ENCODE assay signal across 23 cellular contexts in the genomic region with DNA sequence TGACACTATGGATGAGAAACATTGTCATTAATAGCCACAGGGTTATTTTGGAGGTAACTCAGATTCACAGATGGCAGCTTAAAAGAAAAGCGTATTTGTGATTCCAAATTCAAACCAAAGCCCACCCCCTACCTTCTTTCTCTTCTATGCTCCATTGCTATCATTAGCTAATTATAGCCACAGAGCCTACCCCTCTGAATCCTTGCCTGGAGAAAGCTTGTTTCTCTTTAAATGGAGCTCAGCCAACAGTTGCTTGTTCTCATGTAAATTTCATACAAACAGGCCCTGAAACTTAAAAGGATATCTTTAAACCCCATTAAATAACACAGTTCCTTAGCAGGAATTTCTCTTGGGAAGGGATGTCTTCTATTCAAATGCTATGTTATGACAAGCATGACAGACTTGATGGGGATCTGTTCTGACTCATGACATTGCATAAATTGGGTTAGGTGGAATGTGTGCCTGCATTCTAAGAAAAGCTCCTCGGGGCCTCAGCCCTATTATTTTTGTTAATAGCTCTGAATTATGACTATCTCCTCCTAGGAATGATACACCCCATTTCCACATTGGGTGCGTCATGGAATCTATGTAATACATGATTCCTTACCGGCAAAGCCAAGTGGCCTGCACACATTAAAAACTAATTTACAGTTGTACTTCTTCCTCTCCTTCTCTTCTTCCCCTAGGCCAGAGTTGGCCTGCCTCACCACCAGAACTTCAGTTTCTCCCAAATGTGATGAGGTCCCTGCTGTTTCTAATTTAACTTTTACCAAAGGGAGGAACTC.
DNase-seq lines count a peak whose midpoint lies in the region; ATAC-seq and TF ChIP-seq lines count a peak whose summit lies in the region.
"Had no signal": no experiment of that assay in that cellular context is flagged by ENCODE, and none has a peak within 500 bp of the region (broad histone marks: within the 10 kb centered on the region; RNA-seq: fewer than 3 reads in every experiment).

No MANE protein-coding gene starts in this region.

- TF ChIP-seq CTCF in hepatocyte (IDR thresholded peaks at IDR 0.05; ENCODE audit: poor library complexity): no peak

- 54% methylated on average over 4 of the region's 4 CpGs for WGBS in hepatocyte (ENCODE audit: low lambda C conversion rate, missing lambda C conversion rate)

- H2AFZ ChIP-seq in hepatocyte: no peak overlapping the region
- H2AFZ ChIP-seq: neural progenitor cell had no signal

- no peaks in the 10 kb centered on the region for H3K9me2 ChIP-seq in hepatocyte (replicated peaks; ENCODE audit: insufficient read depth)

- DNase-seq in HCEC 1CT: peak; percentile 31
- DNase-seq in T1000 (lab: John Stamatoyannopoulos, UW): peak; percentile 68
- DNase-seq in hepatocyte (ENCODE audit: low spot score): peak; percentile 28
- DNase-seq in retina: peak; percentile 32
- DNase-seq in left ventricle myocardium superior: no peak
- no peak for DNase-seq in stimulated activated CD4-positive, alpha-beta T cell treated with anti-CD3 and anti-CD28 coated beads, Interleukin-12 subunit alpha, Interleukin-12 subunit beta, amount 100 ng/mL, for 4 hours
- no peak for DNase-seq in islet precursor cell
- DNase-seq: activated CD4-positive, alpha-beta T cell treated with anti-CD3 and anti-CD28 coated beads, Interleukin-2, amount 10 ng/mL, durations not matched to agents 7 days and 5 days; COR-L47; DND-41; IMR-90; left colon; NCI-H524 treated with DMSO at 0.1 percent for 48 hours; SIG-M5; small intestine; stimulated activated CD4-positive, alpha-beta T cell treated with anti-CD3 and anti-CD28 coated beads, Interleukin-4, amount 100 ng/mL, for 24 hours; stomach; T-helper 1 cell had no signal

- ATAC-seq in left ventricle myocardium superior (no peak), GM21360 (IDR thresholded peaks at IDR 0.05; ENCODE audit: unreplicated experiment) (no peak)
- ATAC-seq: gastroesophageal sphincter, HCT116, left colon had no signal

- peaks cover 4% of the 10 kb centered on the region for H3K4me1 ChIP-seq in hepatocyte (ENCODE audit: insufficient read depth)
- H3K4me1 ChIP-seq: gastroesophageal sphincter had no signal

- peak overlapping the region; percentile 73 for H3K27ac ChIP-seq in hepatocyte
- H3K27ac ChIP-seq: epithelial cell of prostate, gastroesophageal sphincter, neural progenitor cell had no signal

- no peaks in the 10 kb centered on the region for H3K79me2 ChIP-seq in hepatocyte

- no peaks in the 10 kb centered on the region for H3K36me3 ChIP-seq in hepatocyte (replicated peaks; ENCODE audit: insufficient read depth, low read depth)
- H3K36me3 ChIP-seq: gastroesophageal sphincter, neural progenitor cell, stomach had no signal

- no peak overlapping the region for H3K4me3 ChIP-seq in hepatocyte
- H3K4me3 ChIP-seq: gastroesophageal sphincter, neural progenitor cell, stomach had no signal

- intact Hi-C loops in left ventricle myocardium superior (cut with micrococcal nuclease): no loop called here

- H3K9me3 ChIP-seq in hepatocyte (ENCODE audit: low read depth): no peaks in the 10 kb centered on the region
- H3K9me3 ChIP-seq: gastroesophageal sphincter, stomach had no signal

- H4K20me1 ChIP-seq in hepatocyte (ENCODE audit: insufficient read depth, poor library complexity, severe bottlenecking): no peaks in the 10 kb centered on the region

- H3K27me3 ChIP-seq in hepatocyte: no peaks in the 10 kb centered on the region
- H3K27me3 ChIP-seq: gastroesophageal sphincter, neural progenitor cell, stomach had no signal

- H3K4me2 ChIP-seq in hepatocyte: no peak overlapping the region
- H3K4me2 ChIP-seq: neural progenitor cell had no signal

Comparison
In these comparisons a context has a peak if more than half of its experiments do, and no peak if none do; other contexts are left out.
1. DNase-seq: peak in HCEC 1CT (single experiment), T1000 (single experiment), hepatocyte (single experiment) and retina (single experiment); none in left ventricle myocardium superior (single experiment), stimulated activated CD4-positive, alpha-beta T cell treated with anti-CD3 and anti-CD28 coated beads, Interleukin-12 subunit alpha, Interleukin-12 subunit beta, amount 100 ng/mL, for 4 hours (single experiment) and islet precursor cell (single experiment).